ENCODE assay signal across 27 cellular contexts in the genomic region with DNA sequence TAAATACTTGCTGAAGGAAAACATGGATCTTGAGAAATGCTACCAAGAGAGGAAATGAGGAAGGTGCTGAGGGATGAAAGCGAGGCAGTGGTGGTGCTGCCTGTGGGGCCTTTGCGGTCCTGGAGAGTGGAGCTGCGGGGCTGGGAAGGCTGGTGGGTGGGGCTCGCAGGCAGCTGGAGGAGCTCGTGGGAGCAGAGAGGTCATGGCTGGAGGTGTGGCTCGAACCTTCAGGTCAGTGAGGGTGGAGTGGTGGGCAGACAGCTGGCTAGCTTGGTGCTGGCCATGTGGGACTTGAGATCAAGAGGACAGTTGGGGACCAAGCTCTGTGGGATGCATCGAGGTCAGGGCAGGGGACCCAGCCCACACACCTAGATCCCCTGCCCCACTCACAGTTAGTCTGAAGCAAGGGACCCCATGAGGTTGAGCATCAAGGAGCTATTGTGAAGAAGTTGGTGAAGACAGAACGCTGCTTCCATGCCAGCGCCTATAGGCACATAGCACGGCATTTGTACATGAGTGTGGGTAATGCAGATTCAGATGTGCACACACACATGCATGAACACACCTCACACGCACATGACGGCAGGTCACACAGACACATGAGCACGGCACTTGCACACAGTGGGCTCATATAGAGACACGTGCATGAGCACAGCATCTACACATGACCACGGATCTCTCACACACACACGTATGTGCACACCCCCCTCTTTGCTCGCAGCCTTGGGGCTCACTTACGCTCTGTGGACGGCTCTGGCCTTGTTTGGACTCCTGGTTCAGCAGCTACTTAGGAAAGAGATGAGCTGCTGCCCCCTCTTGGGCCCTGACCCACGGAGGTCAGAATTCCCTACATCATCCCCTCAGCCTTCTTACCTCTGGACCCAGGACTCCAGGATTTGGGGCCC. TPM values are rescaled to one million over a fixed set of nuclear protein-coding genes. Genes with fewer than 3 reads are reported as not detected.
A peak's percentile ranks its signal among the peaks of the same experiment; 100 is the strongest.
DNase-seq lines count a peak whose midpoint lies in the region; FAIRE-seq and TF ChIP-seq lines count a peak whose summit lies in the region.
"Had no signal": no experiment of that assay in that cellular context is flagged by ENCODE, and none has a peak within 500 bp of the region (broad histone marks: within the 10 kb centered on the region; RNA-seq: fewer than 3 reads in every experiment).

No MANE protein-coding gene starts in this region.

- H3K4me2 ChIP-seq in astrocyte (ENCODE audit: low read length) = no peak overlapping the region

- no peak for TF ChIP-seq POLR2A in spleen (IDR thresholded peaks at IDR 0.05)

- peaks cover 19% of the 10 kb centered on the region for H3K4me1 Mint-ChIP-seq in activated naive CD4-positive, alpha-beta T cell treated with anti-CD3 and anti-CD28 coated beads, Interleukin-2, amount 10 ng/mL, durations not matched to agents 7 days and 5 days
- peaks cover 17% of the 10 kb centered on the region for H3K4me1 Mint-ChIP-seq in astrocyte (ENCODE audit: low read depth, unreplicated experiment)
- H3K4me1 Mint-ChIP-seq: naive B cell had no signal

- H3K9me3 Mint-ChIP-seq in activated naive CD4-positive, alpha-beta T cell treated with anti-CD3 and anti-CD28 coated beads, Interleukin-2, amount 10 ng/mL, durations not matched to agents 7 days and 5 days = no peaks in the 10 kb centered on the region
- H3K9me3 Mint-ChIP-seq in astrocyte (ENCODE audit: unreplicated experiment) = peaks cover 3% of the 10 kb centered on the region
- H3K9me3 Mint-ChIP-seq: activated T-cell treated with anti-CD3 and anti-CD28 coated beads, Interleukin-2, amount 50 U/mL, for 24 hours; CD4-positive, alpha-beta T cell; naive B cell; T-helper 1 cell treated with Interleukin-12 subunit alpha and Interleukin-12 subunit beta and Interleukin-4 antibody, amounts not matched to agents 30 μg/mL and 1 μg/mL, for 36 hours had no signal

- H3K9me3 ChIP-seq in astrocyte (ENCODE audit: insufficient read depth, low read depth, low read length) (no peaks in the 10 kb centered on the region), kidney (ENCODE audit: control insufficient read depth in 1 of 2, low read length in 2 of 2) (no peaks in the 10 kb centered on the region), spleen (no peaks in the 10 kb centered on the region)

- H3K36me3 ChIP-seq in astrocyte (ENCODE audit: insufficient read depth, low read length) (no peaks in the 10 kb centered on the region), kidney (ENCODE audit: control insufficient read depth in 1 of 2, insufficient read depth in 2 of 2, low read length in 2 of 2) (peaks cover 0 to 6% of the 10 kb centered on the region in 2 donors), spleen (peaks cover 0 to 67% (median 2%) of the 10 kb centered on the region in 6 donors)

- H3K4me1 ChIP-seq in astrocyte (ENCODE audit: insufficient read depth, low read length) (peaks cover 5% of the 10 kb centered on the region), kidney (ENCODE audit: control insufficient read depth in 1 of 2, insufficient read depth in 1 of 2, low read depth in 1 of 2, low read length in 2 of 2) (peaks cover 12 to 23% of the 10 kb centered on the region in 2 donors), spleen (peaks cover 0 to 86% (median 38%) of the 10 kb centered on the region in 6 donors)

- no peak overlapping the region for H2AFZ ChIP-seq in astrocyte (ENCODE audit: low read depth, low read length)

- whole genome bisulfite sequencing in spleen, 5 donors = 71 to 84% (median 75%) methylated on average over 19 to 20 of the region's 20 CpGs

- H3K4me3 Mint-ChIP-seq in activated naive CD4-positive, alpha-beta T cell treated with anti-CD3 and anti-CD28 coated beads, Interleukin-2, amount 10 ng/mL, durations not matched to agents 7 days and 5 days = no peak overlapping the region
- H3K4me3 Mint-ChIP-seq in astrocyte (ENCODE audit: unreplicated experiment) = no peak overlapping the region
- H3K4me3 Mint-ChIP-seq: activated T-cell treated with anti-CD3 and anti-CD28 coated beads, Interleukin-2, amount 50 U/mL, for 24 hours; CD4-positive, alpha-beta T cell; T-helper 1 cell treated with Interleukin-12 subunit alpha and Interleukin-12 subunit beta and Interleukin-4 antibody, amounts not matched to agents 30 μg/mL and 1 μg/mL, for 36 hours had no signal

- H3K36me3 Mint-ChIP-seq in activated naive CD4-positive, alpha-beta T cell treated with anti-CD3 and anti-CD28 coated beads, Interleukin-2, amount 10 ng/mL, durations not matched to agents 7 days and 5 days = no peaks in the 10 kb centered on the region
- peaks cover 9% of the 10 kb centered on the region for H3K36me3 Mint-ChIP-seq in astrocyte (ENCODE audit: low read depth, unreplicated experiment)
- H3K36me3 Mint-ChIP-seq: naive B cell had no signal

- intact Hi-C loops in kidney (cut with DNase I) = no loop called here
- intact Hi-C loops in spleen (cut with DNase I; ENCODE audit: low total_unique reads) = no loop called here

- DNase-seq in activated naive CD4-positive, alpha-beta T cell treated with anti-CD3 and anti-CD28 coated beads, Interleukin-2, amount 10 ng/mL, durations not matched to agents 7 days and 5 days = peak; percentile 17
- DNase-seq in activated naive CD4-positive, alpha-beta T cell (lab: John Stamatoyannopoulos, UW) = no peak
- DNase-seq in astrocyte (ENCODE audit: low read depth) = no peak
- peak; percentile 56 for DNase-seq in kidney
- peak; percentile 65 for DNase-seq in spleen
- DNase-seq in NCI-H748 treated with DMSO at 0.1 percent for 48 hours (lab: John Stamatoyannopoulos, UW) = no peak
- DNase-seq in islet precursor cell = no peak
- DNase-seq in NCI-H82 treated with DMSO at 0.1 percent for 48 hours (lab: John Stamatoyannopoulos, UW; ENCODE audit: unreplicated experiment) = no peak
- DNase-seq: 8988T; activated CD8-positive, alpha-beta memory T cell treated with anti-CD3 and anti-CD28 coated beads for 24 hours; activated T-cell treated with anti-CD3 and anti-CD28 coated beads, Interleukin-2, amount 50 U/mL, for 24 hours; amniotic stem cell; CD4-positive, alpha-beta T cell; dermis blood vessel endothelial cell; GOT3; left colon; naive B cell; NCI-H1092 treated with DMSO at 0.1 percent for 48 hours; NCI-H187 treated with DMSO at 0.1 percent for 48 hours; NCI-H69; stimulated activated CD4-positive, alpha-beta T cell treated with anti-CD3 and anti-CD28 coated beads, Interleukin-1b, Interleukin-23, amount 100 ng/mL, for 48 hours; trophoblast cell had no signal

- no peak overlapping the region for H3K27ac Mint-ChIP-seq in activated naive CD4-positive, alpha-beta T cell treated with anti-CD3 and anti-CD28 coated beads, Interleukin-2, amount 10 ng/mL, durations not matched to agents 7 days and 5 days
- H3K27ac Mint-ChIP-seq in astrocyte (ENCODE audit: unreplicated experiment) = peak overlapping the region; percentile 63
- H3K27ac Mint-ChIP-seq: activated T-cell treated with anti-CD3 and anti-CD28 coated beads, Interleukin-2, amount 50 U/mL, for 24 hours; CD4-positive, alpha-beta T cell; T-helper 1 cell treated with Interleukin-12 subunit alpha and Interleukin-12 subunit beta and Interleukin-4 antibody, amounts not matched to agents 30 μg/mL and 1 μg/mL, for 36 hours had no signal

- no peak overlapping the region for H3K9ac ChIP-seq in astrocyte (ENCODE audit: low read length)
- no peak overlapping the region for H3K9ac ChIP-seq in kidney (ENCODE audit: low read length in 2 of 2)

- H3K4me3 ChIP-seq in astrocyte (ENCODE audit: insufficient read depth, low read depth, low read length) = no peak overlapping the region
- H3K4me3 ChIP-seq in kidney (ENCODE audit: low read length in 2 of 2) = no peak overlapping the region
- no peak overlapping the region for H3K4me3 ChIP-seq in spleen
- H3K4me3 ChIP-seq: SK-N-MC had no signal

- TF ChIP-seq CTCF in astrocyte (IDR thresholded peaks at IDR 0.05; ENCODE audit: insufficient read depth, low read depth, low read length) (no peak), kidney (IDR thresholded peaks at IDR 0.05; ENCODE audit: borderline replicate concordance, extremely low read depth, insufficient read depth) (no peak), spleen (IDR thresholded peaks at IDR 0.05 in 8 of 11, conservative IDR thresholded peaks at IDR 0.05 in 3 of 11) (no peak)

- no peaks in the 10 kb centered on the region for H3K79me2 ChIP-seq in astrocyte (ENCODE audit: insufficient read depth, low read length)

- H3K27ac ChIP-seq in astrocyte (ENCODE audit: low read depth, low read length) (no peak overlapping the region), kidney (ENCODE audit: low read depth in 2 of 2, low read length in 2 of 2) (no peak overlapping the region), spleen (peak overlapping the region in 1 of 8 donors; percentile 10)
- H3K27ac ChIP-seq: SK-N-MC had no signal

- CTCF ChIA-PET in activated naive CD4-positive, alpha-beta T cell treated with anti-CD3 and anti-CD28 coated beads, Interleukin-2, amount 10 ng/mL, durations not matched to agents 7 days and 5 days (lab: Charles Lee) = no interaction called here

- FAIRE-seq in astrocyte (lab: Jason Lieb, UNC) = no peak
- no peak for FAIRE-seq in kidney (lab: Jason Lieb, UNC)

- H3K27me3 ChIP-seq in astrocyte (ENCODE audit: insufficient read depth, low read length) = no peaks in the 10 kb centered on the region
- peaks cover 0 to 5% (median 0%) of the 10 kb centered on the region in 7 donors for H3K27me3 ChIP-seq in spleen (replicated peaks in 1 of 7)

- H3K27me3 Mint-ChIP-seq in activated naive CD4-positive, alpha-beta T cell treated with anti-CD3 and anti-CD28 coated beads, Interleukin-2, amount 10 ng/mL, durations not matched to agents 7 days and 5 days = no peaks in the 10 kb centered on the region
- peaks cover 9% of the 10 kb centered on the region for H3K27me3 Mint-ChIP-seq in astrocyte (ENCODE audit: low read depth, unreplicated experiment)
- H3K27me3 Mint-ChIP-seq: activated T-cell treated with anti-CD3 and anti-CD28 coated beads, Interleukin-2, amount 50 U/mL, for 24 hours; CD4-positive, alpha-beta T cell had no signal

- H4K20me1 ChIP-seq in astrocyte (ENCODE audit: insufficient read depth, low read length) = peaks cover 23% of the 10 kb centered on the region

RNA-seq across cellular contexts. Expression of a gene that starts 30.4 kb away (rescaled TPM):
- total RNA-seq in astrocyte (10.1 and 10.6 TPM in 2 replicates), kidney (40.5 TPM), spleen (100 to 1,000 TPM in 3 of 7 donors, 10 to 100 TPM in 4; 55.5 to 264 (median 89.1) TPM)
- polyA plus RNA-seq in kidney (ENCODE audit: insufficient read depth, low read depth, low replicate concordance) (8.8 TPM), spleen (100 to 1,000 TPM in 1 of 3 donors, 10 to 100 TPM in 1, 1 to 10 TPM in 1; 9.9 to 112 (median 31.8) TPM)
- total RNA-seq: CD4-positive, alpha-beta T cell had no signal

RNA-seq across cellular contexts. Expression of a gene that starts 34.9 kb away (rescaled TPM):
- total RNA-seq in astrocyte = not detected in 2 replicates
- 1.6 TPM for total RNA-seq in kidney
- polyA plus RNA-seq in kidney (ENCODE audit: insufficient read depth, low read depth, low replicate concordance) = 1.0 TPM
- 10 to 100 TPM in 1 of 7 donors, 1 to 10 TPM in 5, under 1 TPM in 1; 0.88 to 12.5 (median 2.3) TPM for total RNA-seq in spleen
- 1 to 10 TPM in 1 of 3 donors, under 1 TPM in 2; 0.21 to 1.2 (median 0.67) TPM for polyA plus RNA-seq in spleen
- total RNA-seq: CD4-positive, alpha-beta T cell; G401; LHCN-M2; RPMI7951 had no signal

Comparison
In these comparisons a context has a peak if more than half of its experiments do, and no peak if none do; other contexts are left out.
1. DNase-seq: peak in activated naive CD4-positive, alpha-beta T cell treated with anti-CD3 and anti-CD28 coated beads, Interleukin-2, amount 10 ng/mL, durations not matched to agents 7 days and 5 days (single experiment), kidney (single experiment) and spleen (single experiment); none in activated naive CD4-positive, alpha-beta T cell (0 of 4), astrocyte (single experiment), NCI-H748 treated with DMSO at 0.1 percent for 48 hours (single experiment), islet precursor cell (single experiment) and NCI-H82 treated with DMSO at 0.1 percent for 48 hours (single experiment).